Comparison of ENCODE assay signal across 15 cellular contexts in genomic region chr13:91331047-91331915, GRCh38. TPM values are rescaled to one million over a fixed set of nuclear protein-coding genes. Genes with fewer than 3 reads are reported as not detected.
A peak's percentile ranks its signal among the peaks of the same experiment; 100 is the strongest.
DNase-seq lines count a peak whose midpoint lies in the region; ATAC-seq lines count a peak whose summit lies in the region.
"Had no signal": no experiment of that assay in that cellular context is flagged by ENCODE, and none has a peak within 500 bp of the region (broad histone marks: within the 10 kb centered on the region; RNA-seq: fewer than 3 reads in every experiment).

No MANE protein-coding gene starts in this region.

- H3K27ac ChIP-seq in CD4-positive, alpha-beta memory T cell (ENCODE audit: low read depth, low read length): no peak overlapping the region
- H3K27ac ChIP-seq: cardiac muscle cell, foreskin keratinocyte, sigmoid colon had no signal

- no peaks in the 10 kb centered on the region for H3K9me3 ChIP-seq in CD4-positive, alpha-beta memory T cell (ENCODE audit: control insufficient read depth in 1 of 2, low read length in 2 of 2)
- H3K9me3 ChIP-seq: sigmoid colon had no signal

- no peaks in the 10 kb centered on the region for H3K9me3 Mint-ChIP-seq in activated T-helper 17 cell treated with anti-CD3 and anti-CD28 coated beads, Interleukin-2, amount 50 U/mL, for 72 hours
- H3K9me3 Mint-ChIP-seq in CD4-positive, alpha-beta memory T cell: no peaks in the 10 kb centered on the region

- ATAC-seq in GM18868 (IDR thresholded peaks at IDR 0.05; ENCODE audit: unreplicated experiment): peak; percentile 76
- peak; percentile 89 for ATAC-seq in GM21381 (IDR thresholded peaks at IDR 0.05; ENCODE audit: unreplicated experiment)
- ATAC-seq in HG03064 (IDR thresholded peaks at IDR 0.05; ENCODE audit: low read depth, unreplicated experiment): peak; percentile 90
- peak; percentile 80 for ATAC-seq in activated T-helper 17 cell treated with anti-CD3 and anti-CD28 coated beads, Interleukin-2, amount 50 U/mL, for 72 hours (replicated peaks)
- ATAC-seq: foreskin keratinocyte had no signal

- DNase-seq in OCI-M2 (lab: John Stamatoyannopoulos, UW; ENCODE audit: unreplicated experiment) (no peak), DMS79 (lab: John Stamatoyannopoulos, UW) (no peak)
- DNase-seq in stimulated activated CD8-positive, alpha-beta memory T cell treated with anti-CD3 and anti-CD28 coated beads, Interleukin-4, amount 100 ng/mL, for 48 hours: no peak
- DNase-seq in CD4-positive, alpha-beta memory T cell: no peak
- DNase-seq: activated CD4-positive, alpha-beta T cell treated with anti-CD3 and anti-CD28 coated beads, Interleukin-2, amount 50 U/mL, for 4 hours; foreskin keratinocyte; NCI-H1092; RPMI8226; sigmoid colon had no signal

- H3K27ac Mint-ChIP-seq in activated T-helper 17 cell treated with anti-CD3 and anti-CD28 coated beads, Interleukin-2, amount 50 U/mL, for 72 hours: peak overlapping the region; percentile 71
- H3K27ac Mint-ChIP-seq in CD4-positive, alpha-beta memory T cell: peak overlapping the region in 2 of 7 donors; percentile 17 to 32
- H3K27ac Mint-ChIP-seq: mesothelial cell of epicardium had no signal

- peaks cover 6% of the 10 kb centered on the region for H3K4me1 Mint-ChIP-seq in activated T-helper 17 cell treated with anti-CD3 and anti-CD28 coated beads, Interleukin-2, amount 50 U/mL, for 72 hours
- peaks cover 0 to 7% (median 3%) of the 10 kb centered on the region in 4 donors for H3K4me1 Mint-ChIP-seq in CD4-positive, alpha-beta memory T cell
- H3K4me1 Mint-ChIP-seq: mesothelial cell of epicardium had no signal

- no peak overlapping the region for H3K4me3 ChIP-seq in CD4-positive, alpha-beta memory T cell (ENCODE audit: low read length in 2 of 2)
- H3K4me3 ChIP-seq: cardiac muscle cell, sigmoid colon had no signal

- H3K36me3 Mint-ChIP-seq in activated T-helper 17 cell treated with anti-CD3 and anti-CD28 coated beads, Interleukin-2, amount 50 U/mL, for 72 hours (ENCODE audit: low read depth): no peaks in the 10 kb centered on the region
- no peaks in the 10 kb centered on the region for H3K36me3 Mint-ChIP-seq in CD4-positive, alpha-beta memory T cell
- H3K36me3 Mint-ChIP-seq: mesothelial cell of epicardium had no signal

- CTCF ChIA-PET in CD4-positive, alpha-beta memory T cell (lab: Charles Lee; ENCODE audit: partially characterized antibody): no interaction called here

- H3K27me3 ChIP-seq in CD4-positive, alpha-beta memory T cell (ENCODE audit: insufficient read depth, low read length): no peaks in the 10 kb centered on the region
- H3K27me3 ChIP-seq: cardiac muscle cell, sigmoid colon had no signal

- H3K36me3 ChIP-seq in CD4-positive, alpha-beta memory T cell (ENCODE audit: insufficient read depth, low read length): no peaks in the 10 kb centered on the region
- H3K36me3 ChIP-seq: cardiac muscle cell, sigmoid colon had no signal

- intact Hi-C loops in CD4-positive, alpha-beta memory T cell (cut with micrococcal nuclease): no loop called here

- H3K27me3 Mint-ChIP-seq in activated T-helper 17 cell treated with anti-CD3 and anti-CD28 coated beads, Interleukin-2, amount 50 U/mL, for 72 hours: no peaks in the 10 kb centered on the region
- peaks cover 0 to 2% of the 10 kb centered on the region in 2 donors for H3K27me3 Mint-ChIP-seq in CD4-positive, alpha-beta memory T cell

- H3K4me3 Mint-ChIP-seq in activated T-helper 17 cell treated with anti-CD3 and anti-CD28 coated beads, Interleukin-2, amount 50 U/mL, for 72 hours: peak overlapping the region; percentile 64
- peak overlapping the region in 1 of 8 donors; percentile 20 for H3K4me3 Mint-ChIP-seq in CD4-positive, alpha-beta memory T cell
- H3K4me3 Mint-ChIP-seq: mesothelial cell of epicardium had no signal

- H3K4me1 ChIP-seq in CD4-positive, alpha-beta memory T cell (ENCODE audit: insufficient read depth, low read length): no peaks in the 10 kb centered on the region
- H3K4me1 ChIP-seq: foreskin keratinocyte, sigmoid colon had no signal

- POLR2A ChIA-PET in CD4-positive, alpha-beta memory T cell (lab: Charles Lee; ENCODE audit: partially characterized antibody): interaction anchor here (1.1 kb wide), 1 partner anchor 16 kb away, joined by 6 read pairs; the partner anchor contains the start of gene MIR17HG

RNA-seq across cellular contexts. Expression of gene MIR17HG, which starts 16.2 kb away (rescaled TPM):
- total RNA-seq in activated T-helper 17 cell treated with anti-CD3 and anti-CD28 coated beads, Interleukin-2, amount 50 U/mL, for 72 hours: 10 to 100 TPM; 19.1 to 22.0 TPM
- 10 to 100 TPM; 12.7 to 13.2 TPM for total RNA-seq in CD4-positive, alpha-beta memory T cell
- polyA plus RNA-seq in CD4-positive, alpha-beta memory T cell: under 1 TPM; 0.18 to 0.71 TPM
